In the genomic region with DNA sequence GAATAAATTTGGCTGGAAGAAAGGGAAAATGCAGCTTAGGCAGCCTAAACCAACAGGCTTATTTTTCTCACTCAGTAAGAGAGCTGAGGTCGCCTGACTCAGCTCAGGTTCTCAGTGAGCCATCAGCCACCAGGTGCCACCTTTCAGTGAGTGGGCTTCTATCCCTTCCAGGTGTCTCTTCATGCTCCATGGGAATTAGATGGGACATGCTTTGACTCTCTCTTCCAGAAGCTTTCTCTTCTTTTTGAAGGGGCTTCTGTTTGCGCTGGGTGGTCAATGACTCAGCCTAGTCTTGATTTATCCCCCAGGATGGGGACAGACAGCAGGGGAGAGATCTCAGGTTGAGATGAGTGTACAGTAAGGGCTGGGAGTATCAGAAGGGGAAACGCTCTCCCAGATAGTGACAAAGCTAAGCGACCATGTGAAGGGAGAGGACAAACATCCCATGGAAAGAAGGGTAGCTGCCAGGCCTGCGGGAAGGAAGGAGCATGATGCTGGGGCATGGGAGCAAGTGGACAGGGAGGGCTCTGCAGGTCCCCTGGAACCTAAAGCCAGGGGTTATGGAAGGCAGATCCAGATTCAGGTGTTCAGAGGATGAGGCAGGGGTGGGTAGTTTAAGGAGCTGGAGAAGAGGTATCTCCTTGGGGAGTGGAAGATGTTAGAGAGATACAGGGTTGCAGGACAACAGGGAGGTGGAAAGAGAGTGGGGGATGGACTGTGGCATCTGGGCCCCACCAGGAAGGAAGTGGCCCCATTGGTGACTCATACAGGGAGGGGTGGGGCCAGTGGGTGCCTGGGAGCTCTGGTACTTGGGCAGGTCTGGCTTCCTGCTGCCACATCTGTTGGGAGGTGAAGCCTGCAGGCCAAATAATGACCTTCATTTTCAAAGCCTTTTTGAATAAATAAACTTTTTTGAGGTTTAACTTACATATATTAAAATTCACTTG, we compare ENCODE assay signal across 7 cellular contexts. TPM values are rescaled to one million over a fixed set of nuclear protein-coding genes. Genes with fewer than 3 reads are reported as not detected.
DNase-seq lines count a peak whose midpoint lies in the region; ATAC-seq and TF ChIP-seq lines count a peak whose summit lies in the region.

No MANE protein-coding gene starts in this region.

- H3K9me3 Mint-ChIP-seq in nephron progenitor cell = no peaks in the 10 kb centered on the region

- H3K27me3 ChIP-seq in esophagus (ENCODE audit: control insufficient read depth in 1 of 2, insufficient read depth in 2 of 2, low read length in 2 of 2) = no peaks in the 10 kb centered on the region

- no peak for TF ChIP-seq CTCF in nephron progenitor cell (IDR thresholded peaks at IDR 0.05)

- no peaks in the 10 kb centered on the region for H3K36me3 Mint-ChIP-seq in nephron progenitor cell (ENCODE audit: low read depth)

- no peak overlapping the region for H3K4me3 ChIP-seq in esophagus (ENCODE audit: low read depth in 1 of 2, low read length in 2 of 2)

- whole genome bisulfite sequencing in esophagus, 2 donors = 69 to 71% methylated on average over 5 of the region's 5 CpGs

- no peaks in the 10 kb centered on the region for H3K9me3 ChIP-seq in esophagus (ENCODE audit: control insufficient read depth in 2 of 2, insufficient read depth in 1 of 2, low read depth in 1 of 2, low read length in 1 of 2)

- peak; percentile 68 for DNase-seq in NCI-H2196 (lab: John Stamatoyannopoulos, UW; ENCODE audit: unreplicated experiment)
- peak; percentile 52 to 65 for DNase-seq in activated CD8-positive, alpha-beta memory T cell treated with anti-CD3 and anti-CD28 coated beads for 1 hour (ENCODE audit: extremely low read depth in 1 of 2, low read depth in 1 of 2)
- DNase-seq in nephron progenitor cell = no peak

- H3K4me3 Mint-ChIP-seq in nephron progenitor cell = no peak overlapping the region

- peak; percentile 86 for ATAC-seq in GM18498 (IDR thresholded peaks at IDR 0.05; ENCODE audit: unreplicated experiment)
- ATAC-seq in HG02642 (IDR thresholded peaks at IDR 0.05; ENCODE audit: poor library complexity, unreplicated experiment) = peak; percentile 79

- peaks cover 7 to 37% of the 10 kb centered on the region in 2 donors for H3K4me1 ChIP-seq in esophagus (ENCODE audit: control insufficient read depth in 2 of 2, insufficient read depth in 2 of 2, low read length in 1 of 2)

- peaks cover 28% of the 10 kb centered on the region for H3K4me1 Mint-ChIP-seq in nephron progenitor cell

- no peaks in the 10 kb centered on the region for H3K36me3 ChIP-seq in esophagus (ENCODE audit: control insufficient read depth in 2 of 2, insufficient read depth in 2 of 2, low read length in 1 of 2)

- H3K27ac ChIP-seq in esophagus (ENCODE audit: low read depth in 2 of 2, low read length in 1 of 2) (peak overlapping the region; percentile 92 to 99), temporal lobe (ENCODE audit: low read depth, low read length) (peak overlapping the region; percentile 64)

- H3K27me3 Mint-ChIP-seq in nephron progenitor cell (ENCODE audit: low read depth, poor library complexity) = peaks cover 3% of the 10 kb centered on the region

- H3K27ac Mint-ChIP-seq in nephron progenitor cell = peak overlapping the region; percentile 84

RNA-seq across cellular contexts. Expression of a gene that starts 32.5 kb away (rescaled TPM):
- 10 to 100 TPM; 25.8 to 43.0 TPM for polyA plus RNA-seq in esophagus
- total RNA-seq in temporal lobe = 32.2 TPM

RNA-seq across cellular contexts. Expression of a gene that starts 56.9 kb away (rescaled TPM):
- polyA plus RNA-seq in esophagus = 10 to 100 TPM; 24.3 to 26.4 TPM
- total RNA-seq in temporal lobe = 46.0 TPM
